1 cellular context compared by ENCODE assay signal in genomic region chr2:70140978-70141753, GRCh38.
TF ChIP-seq lines count a peak whose summit lies in the region.

No MANE protein-coding gene starts in this region.

TF ChIP-seq in HepG2, 621 proteins besides CTCF, POLR2A, EP300 and RAD21 (continued from another document and continues in another):
- TF ChIP-seq ZSCAN5A (CRISPR knock-in tag; IDR thresholded peaks at IDR 0.05; ENCODE audit: borderline replicate concordance) (no peak), ZNF274 (CRISPR knock-in tag; IDR thresholded peaks at IDR 0.05) (no peak), ZNF766 (CRISPR knock-in tag; IDR thresholded peaks at IDR 0.05; ENCODE audit: borderline replicate concordance) (0 out of 2 replicates have a peak, but pooled peaks have one; percentile 1), ZHX1 (CRISPR knock-in tag; IDR thresholded peaks at IDR 0.05; ENCODE audit: low read depth) (peak; percentile 63; the same call in 1 of the 2 replicates), MAFG (CRISPR knock-in tag; IDR thresholded peaks at IDR 0.05) (no peak), NR2F2 (IDR thresholded peaks at IDR 0.05; ENCODE audit: borderline replicate concordance, low read depth) (no peak), ATAD3A (CRISPR knock-in tag; IDR thresholded peaks at IDR 0.05) (no peak), GATA4 (IDR thresholded peaks at IDR 0.05; ENCODE audit: borderline replicate concordance, low read depth) (no peak), AGO1 (IDR thresholded peaks at IDR 0.05; ENCODE audit: low read depth, low read length, poor library complexity, severe bottlenecking) (no peak), ZNF598 (CRISPR knock-in tag; IDR thresholded peaks at IDR 0.05; ENCODE audit: borderline replicate concordance) (no peak), SNAPC5 (CRISPR knock-in tag; IDR thresholded peaks at IDR 0.05; ENCODE audit: borderline replicate concordance) (no peak), HNF4G (IDR thresholded peaks at IDR 0.05; ENCODE audit: borderline replicate concordance, low read depth, low read length) (no peak), HNF4G (CRISPR knock-in tag; IDR thresholded peaks at IDR 0.05; ENCODE audit: borderline replicate concordance, low read depth) (no peak), ZBTB37 (CRISPR knock-in tag; IDR thresholded peaks at IDR 0.05) (no peak), NR0B2 (CRISPR knock-in tag; IDR thresholded peaks at IDR 0.05) (no peak), ZNF12 (CRISPR knock-in tag; IDR thresholded peaks at IDR 0.05) (no peak), TBX2 (CRISPR knock-in tag; IDR thresholded peaks at IDR 0.05; ENCODE audit: borderline replicate concordance) (no peak), ZBTB49 (CRISPR knock-in tag; IDR thresholded peaks at IDR 0.05; ENCODE audit: borderline replicate concordance) (no peak; the same call in 1 of the 2 replicates), NFKB2 (CRISPR knock-in tag; IDR thresholded peaks at IDR 0.05; ENCODE audit: borderline replicate concordance) (no peak), PBX2 (CRISPR knock-in tag; IDR thresholded peaks at IDR 0.05) (no peak), SOX6 (IDR thresholded peaks at IDR 0.05) (no peak), SOX6 (CRISPR knock-in tag; IDR thresholded peaks at IDR 0.05) (no peak), ZNF230 (CRISPR knock-in tag; IDR thresholded peaks at IDR 0.05) (0 out of 2 replicates have a peak, but pooled peaks have one; percentile 8), ZNF235 (CRISPR knock-in tag; IDR thresholded peaks at IDR 0.05; ENCODE audit: borderline replicate concordance) (no peak), ZNF468 (CRISPR knock-in tag; IDR thresholded peaks at IDR 0.05) (no peak), ZNF276 (CRISPR knock-in tag; IDR thresholded peaks at IDR 0.05; ENCODE audit: low read depth) (0 out of 2 replicates have a peak, but pooled peaks have one; percentile 18), MEF2D (CRISPR knock-in tag; IDR thresholded peaks at IDR 0.05) (no peak), FOXP4 (CRISPR knock-in tag; IDR thresholded peaks at IDR 0.05) (no peak), ZBTB21 (CRISPR knock-in tag; IDR thresholded peaks at IDR 0.05) (peak; percentile 14; the same call in 1 of the 2 replicates), ZNF577 (CRISPR knock-in tag; IDR thresholded peaks at IDR 0.05; ENCODE audit: borderline replicate concordance, low read depth) (no peak), ZFP36L1 (CRISPR knock-in tag; IDR thresholded peaks at IDR 0.05) (0 out of 2 replicates have a peak, but pooled peaks have one; percentile 59), ZNF570 (CRISPR knock-in tag; IDR thresholded peaks at IDR 0.05; ENCODE audit: borderline replicate concordance) (no peak), ZNF691 (CRISPR knock-in tag; IDR thresholded peaks at IDR 0.05; ENCODE audit: borderline replicate concordance, low read depth) (no peak), SMAD1 (CRISPR knock-in tag; IDR thresholded peaks at IDR 0.05; ENCODE audit: borderline replicate concordance, low read depth) (0 out of 2 replicates have a peak, but pooled peaks have one; percentile 32), MXD3 (CRISPR knock-in tag; IDR thresholded peaks at IDR 0.05) (no peak), MED13 (CRISPR knock-in tag; IDR thresholded peaks at IDR 0.05) (no peak), MTERF4 (CRISPR knock-in tag; IDR thresholded peaks at IDR 0.05) (peak; percentile 77; the same call in 1 of the 2 replicates), CEBPG (CRISPR knock-in tag; IDR thresholded peaks at IDR 0.05) (no peak), PAF1 (CRISPR knock-in tag; IDR thresholded peaks at IDR 0.05) (0 out of 2 replicates have a peak, but pooled peaks have one; percentile 4), MBNL3 (CRISPR knock-in tag; conservative IDR thresholded peaks at IDR 0.05) (no peak), MED1 (CRISPR knock-in tag; IDR thresholded peaks at IDR 0.05) (no peak), ZNF768 (CRISPR knock-in tag; IDR thresholded peaks at IDR 0.05) (no peak), MIER3 (CRISPR knock-in tag; IDR thresholded peaks at IDR 0.05; ENCODE audit: borderline replicate concordance) (no peak; the same call in 1 of the 2 replicates), ZNF670 (CRISPR knock-in tag; IDR thresholded peaks at IDR 0.05; ENCODE audit: borderline replicate concordance) (no peak), KLF6 (CRISPR knock-in tag; IDR thresholded peaks at IDR 0.05) (no peak), PTBP1 (IDR thresholded peaks at IDR 0.05; ENCODE audit: low read depth, low read length, poor library complexity, severe bottlenecking) (no peak), FOXC1 (CRISPR knock-in tag; IDR thresholded peaks at IDR 0.05; ENCODE audit: borderline replicate concordance) (peak; percentile 11; the same call in 1 of the 2 replicates), ZNF761 (CRISPR knock-in tag; conservative IDR thresholded peaks at IDR 0.05) (no peak), NR2F6 (IDR thresholded peaks at IDR 0.05) (no peak), NR2F6 (CRISPR knock-in tag; IDR thresholded peaks at IDR 0.05) (no peak)
